Comparison of ENCODE assay signal across 15 cellular contexts in the genomic region with DNA sequence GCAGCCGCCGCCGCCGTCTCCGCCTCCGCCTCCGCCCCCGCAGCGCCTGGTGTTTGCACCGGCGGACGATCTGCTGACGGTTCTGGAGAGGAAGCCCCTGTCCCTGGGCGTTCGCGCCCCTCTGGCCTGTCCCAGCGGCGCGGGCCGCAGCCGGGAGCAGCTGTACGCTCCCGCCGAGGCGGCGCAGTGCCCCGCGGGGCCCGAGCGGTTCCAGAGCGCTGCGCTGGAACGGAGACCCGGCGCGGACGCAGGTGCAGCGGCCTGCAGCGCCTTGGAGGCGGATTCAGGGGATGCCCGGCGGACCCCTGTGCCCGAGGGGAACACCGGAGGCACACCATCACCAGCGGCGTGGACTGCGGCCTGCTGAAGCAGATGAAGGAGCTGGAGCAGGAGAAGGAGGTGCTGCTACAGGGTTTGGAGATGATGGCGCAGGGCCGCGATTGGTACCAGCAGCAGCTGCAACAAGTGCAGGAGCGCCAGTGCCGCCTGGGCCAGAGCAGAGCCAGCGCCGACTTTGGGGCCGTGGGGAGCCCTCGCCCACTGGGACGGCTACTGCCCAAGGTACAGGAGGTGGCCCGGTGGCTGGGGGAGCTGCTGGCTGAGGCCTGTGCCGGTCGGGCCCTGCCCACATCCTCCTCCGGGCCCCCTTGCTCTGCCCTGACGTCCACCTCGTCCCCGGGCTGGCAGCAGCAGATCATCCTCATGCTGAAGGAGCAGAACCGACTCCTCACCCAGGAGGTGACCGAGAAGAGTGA. TPM values are rescaled to one million over a fixed set of nuclear protein-coding genes. Genes with fewer than 3 reads are reported as not detected.
DNase-seq lines count a peak whose midpoint lies in the region; ATAC-seq and TF ChIP-seq lines count a peak whose summit lies in the region.
"Had no signal": no experiment of that assay in that cellular context is flagged by ENCODE, and none has a peak within 500 bp of the region (broad histone marks: within the 10 kb centered on the region; RNA-seq: fewer than 3 reads in every experiment).

No MANE protein-coding gene starts in this region.

- H3K27me3 ChIP-seq in right cardiac atrium (ENCODE audit: control insufficient read depth, insufficient read depth) (no peaks in the 10 kb centered on the region), parathyroid adenoma (ENCODE audit: control insufficient read depth, insufficient read depth, low read length) (no peaks in the 10 kb centered on the region), transverse colon (peaks cover 15% of the 10 kb centered on the region)
- H3K27me3 ChIP-seq: BE2C had no signal

- intact Hi-C loops in right cardiac atrium (cut with DNase I) (loop anchor here (2.0 to 5.0 kb wide), 3 partner anchors 430 to 437 kb away; no protein-coding TSS in a partner anchor), Right ventricle myocardium superior (cut with DNase I) (loop anchor here (5.0 kb wide), 1 partner anchor 435 kb away; no protein-coding TSS in a partner anchor), transverse colon (cut with DNase I; ENCODE audit: low total_unique reads) (no loop called here)

- ATAC-seq in right cardiac atrium: no peak
- ATAC-seq in Right ventricle myocardium superior (ENCODE audit: poor library complexity): no peak
- peak; percentile 23; the same call in 2 of the 3 replicates for ATAC-seq in SK-N-SH treated with all-trans-retinoic acid at 6 μM for 48 hours
- ATAC-seq: GM23338 had no signal

- H3K4me2 ChIP-seq in parathyroid adenoma (ENCODE audit: low read length): peak overlapping the region; percentile 44
- H3K4me2 ChIP-seq: GM23338 had no signal

- H3K27ac ChIP-seq in right cardiac atrium (ENCODE audit: low read length): no peak overlapping the region
- H3K27ac ChIP-seq in parathyroid adenoma: no peak overlapping the region
- no peak overlapping the region for H3K27ac ChIP-seq in transverse colon

- H3K4me3 ChIP-seq in right cardiac atrium (ENCODE audit: low read length): no peak overlapping the region
- H3K4me3 ChIP-seq in parathyroid adenoma (ENCODE audit: low read depth, low read length): peak overlapping the region; percentile 27
- no peak overlapping the region for H3K4me3 ChIP-seq in transverse colon
- H3K4me3 ChIP-seq: GM23338 had no signal

- H2AFZ ChIP-seq in parathyroid adenoma: no peak overlapping the region
- H2AFZ ChIP-seq: GM23338 had no signal

- TF ChIP-seq CTCF in parathyroid adenoma (IDR thresholded peaks at IDR 0.05) (no peak), transverse colon (IDR thresholded peaks at IDR 0.05) (no peak)

- TF ChIP-seq EP300 in transverse colon (IDR thresholded peaks at IDR 0.05; ENCODE audit: low read depth): no peak

- H3K79me2 ChIP-seq in parathyroid adenoma: no peaks in the 10 kb centered on the region

- in situ Hi-C loops in transverse colon (cut with MboI; ENCODE audit: low pct_ligation_motif_present in 1 of 4, low pct_unique_long_range_greater_than_20kb in 1 of 4, low sequenced_read_pairs in 3 of 4): loop anchor here (10.0 to 25.0 kb wide), 2 partner anchors 430 to 443 kb away; no protein-coding TSS in a partner anchor

- TF ChIP-seq POLR2A in transverse colon (IDR thresholded peaks at IDR 0.05): no peak

- H3K9me3 ChIP-seq in right cardiac atrium (ENCODE audit: control insufficient read depth, low read length): no peaks in the 10 kb centered on the region
- H3K9me3 ChIP-seq in parathyroid adenoma (ENCODE audit: control insufficient read depth, low read length): no peaks in the 10 kb centered on the region
- H3K9me3 ChIP-seq in transverse colon: peaks cover 0 to 13% of the 10 kb centered on the region in 2 donors
- H3K9me3 ChIP-seq: BE2C had no signal

- H3K36me3 ChIP-seq in parathyroid adenoma (ENCODE audit: control insufficient read depth, insufficient read depth, low read length) (no peaks in the 10 kb centered on the region), transverse colon (no peaks in the 10 kb centered on the region)
- H3K36me3 ChIP-seq: BE2C had no signal

- no peak overlapping the region for H3K9ac ChIP-seq in parathyroid adenoma

- DNase-seq in right cardiac atrium (peak in 2 of 3 donors; percentile 37 to 43), Right ventricle myocardium superior (no peak), DMS79 (lab: John Stamatoyannopoulos, UW) (no peak), transverse colon (no peak)
- DNase-seq: COR-L47, HCEC 1CT, IMR-90 had no signal

- H3K4me1 ChIP-seq in right cardiac atrium (ENCODE audit: control insufficient read depth, insufficient read depth, low read length) (no peaks in the 10 kb centered on the region), parathyroid adenoma (no peaks in the 10 kb centered on the region), transverse colon (no peaks in the 10 kb centered on the region)
- H3K4me1 ChIP-seq: BE2C had no signal

- WGBS in right cardiac atrium: 31% methylated on average over 66 of the region's 66 CpGs
- WGBS in transverse colon (ENCODE audit: low coverage in 1 of 2), 2 donors: 81% methylated on average over 48 of the region's 66 CpGs; no CpG with 5 or more reads in 1 of the 2 donors

TF ChIP-seq in SK-N-SH treated with all-trans-retinoic acid at 6 μM for 48 hours, 23 proteins besides CTCF, POLR2A, EP300 and RAD21:
- TF ChIP-seq ZC3H10 (CRISPR knock-in tag; IDR thresholded peaks at IDR 0.05) (no peak), ZNF70 (CRISPR knock-in tag; IDR thresholded peaks at IDR 0.05) (no peak), PATZ1 (CRISPR knock-in tag; IDR thresholded peaks at IDR 0.05; ENCODE audit: borderline replicate concordance) (no peak), ZNF565 (CRISPR knock-in tag; conservative IDR thresholded peaks at IDR 0.05; ENCODE audit: low read depth) (no peak), TSHZ2 (CRISPR knock-in tag; IDR thresholded peaks at IDR 0.05) (no peak), ESRRG (CRISPR knock-in tag; IDR thresholded peaks at IDR 0.05) (no peak), BACH2 (CRISPR knock-in tag; IDR thresholded peaks at IDR 0.05; ENCODE audit: borderline replicate concordance) (no peak)

RNA-seq across cellular contexts. Expression of gene ZNF735, which starts 24.8 kb away (rescaled TPM):
- total RNA-seq in right cardiac atrium (not detected), Right ventricle myocardium superior (not detected), transverse colon (not detected)
- not detected for polyA plus RNA-seq in right cardiac atrium
- total RNA-seq: A172; CD4-positive, CD25-positive, alpha-beta regulatory T cell; CD8-positive, alpha-beta memory T cell; Daoy; GM23338; IMR-90 had no signal
- polyA plus RNA-seq: CD4-positive, CD25-positive, alpha-beta regulatory T cell; CD8-positive, alpha-beta memory T cell; GM23338; IMR-90 had no signal

RNA-seq across cellular contexts. Expression of gene ZNF679, which starts 46.1 kb away (rescaled TPM):
- total RNA-seq in right cardiac atrium: not detected
- not detected for polyA plus RNA-seq in right cardiac atrium
- not detected for total RNA-seq in Right ventricle myocardium superior
- not detected for total RNA-seq in transverse colon
- total RNA-seq: A172; CD4-positive, CD25-positive, alpha-beta regulatory T cell; CD8-positive, alpha-beta memory T cell; Daoy; GM23338; IMR-90 had no signal
- polyA plus RNA-seq: CD4-positive, CD25-positive, alpha-beta regulatory T cell; CD8-positive, alpha-beta memory T cell; GM23338; IMR-90 had no signal

Comparison
In these comparisons a context has a peak if more than half of its experiments do, and no peak if none do; other contexts are left out.
1. DNase-seq: peak in right cardiac atrium (2 of 3); none in Right ventricle myocardium superior (single experiment), DMS79 (single experiment) and transverse colon (single experiment).